8 cellular contexts compared by ENCODE assay signal in genomic region chr9:136806631-136807201, GRCh38. TPM values are rescaled to one million over a fixed set of nuclear protein-coding genes. Genes with fewer than 3 reads are reported as not detected.
DNase-seq lines count a peak whose midpoint lies in the region; ATAC-seq and TF ChIP-seq lines count a peak whose summit lies in the region.

No MANE protein-coding gene starts in this region.

- H3K36me3 Mint-ChIP-seq in activated T-cell treated with anti-CD3 and anti-CD28 coated beads, Interleukin-2, amount 50 U/mL, for 72 hours (ENCODE audit: insufficient read depth in 2 of 2): peaks cover 3 to 10% of the 10 kb centered on the region in 2 donors
- peaks cover 16% of the 10 kb centered on the region for H3K36me3 Mint-ChIP-seq in MCF 10A (ENCODE audit: insufficient read depth, unreplicated experiment)

- no peak for DNase-seq in activated T-cell treated with anti-CD3 and anti-CD28 coated beads, Interleukin-2, amount 50 U/mL, for 72 hours
- DNase-seq in activated T-cell treated with anti-CD3 and anti-CD28 coated beads, Interleukin-2, amount 50 U/mL, for 1 hour: no peak
- no peak for DNase-seq in MCF 10A (ENCODE audit: unreplicated experiment)
- no peak for DNase-seq in mesenchymal stem cell
- peak; percentile 45 for DNase-seq in ureter (ENCODE audit: low spot score)
- no peak for DNase-seq in activated CD8-positive, alpha-beta memory T cell treated with anti-CD3 and anti-CD28 coated beads, Interleukin-2, amount 50 U/mL, for 4 hours

- peak overlapping the region; percentile 61 for H2AFZ ChIP-seq in mesenchymal stem cell (ENCODE audit: low read depth, low read length)

- peak overlapping the region; percentile 88 to 97 for H3K4me3 Mint-ChIP-seq in activated T-cell treated with anti-CD3 and anti-CD28 coated beads, Interleukin-2, amount 50 U/mL, for 72 hours
- H3K4me3 Mint-ChIP-seq in MCF 10A (ENCODE audit: unreplicated experiment): peak overlapping the region; percentile 76

- BruUV-seq in MCF 10A (replicated peaks; lab: Mats Ljungman, UMichigan): no TSS peak

- H3K4me2 ChIP-seq in mesenchymal stem cell (ENCODE audit: low read length, poor library complexity, severe bottlenecking): peak overlapping the region; percentile 90

- POLR2A ChIA-PET in MCF 10A (lab: Yijun Ruan, JAX): interaction anchor here (0.7 to 5.6 kb wide), 12 partner anchors 8 to 138 kb away, joined by 3 to 33 read pairs (median 4); partner anchors contain the start of genes FBXW5 and TMEM141

- peaks cover 6 to 9% of the 10 kb centered on the region in 2 experiments for H3K27me3 ChIP-seq in mesenchymal stem cell (ENCODE audit: control insufficient read depth in 1 of 2, insufficient read depth in 1 of 2, low read length in 2 of 2)

- H3K4me1 ChIP-seq in mesenchymal stem cell (ENCODE audit: control insufficient read depth, insufficient read depth, low read depth, low read length): peaks cover 18% of the 10 kb centered on the region

- H2AK5ac ChIP-seq in mesenchymal stem cell (ENCODE audit: low read length, severe bottlenecking): no peak overlapping the region

- CTCF ChIA-PET in MCF 10A (lab: Yijun Ruan, JAX): interaction anchor here (0.6 to 2.8 kb wide), 6 partner anchors 13 to 228 kb away, joined by 3 to 11 read pairs (median 4); partner anchors contain the start of gene AJM1

- WGBS in mesenchymal stem cell: 89% methylated on average over 25 of the region's 25 CpGs

- H3K23ac ChIP-seq in mesenchymal stem cell (ENCODE audit: low read length in 2 of 2): no peak overlapping the region

- H2BK5ac ChIP-seq in mesenchymal stem cell (ENCODE audit: low read depth, low read length, poor library complexity, severe bottlenecking): no peak overlapping the region

- H2BK15ac ChIP-seq in mesenchymal stem cell (ENCODE audit: low read depth, poor library complexity, severe bottlenecking): no peak overlapping the region

- H4K91ac ChIP-seq in mesenchymal stem cell (ENCODE audit: low read length): peak overlapping the region; percentile 93

- peak overlapping the region; percentile 90 for H3K9ac ChIP-seq in mesenchymal stem cell (ENCODE audit: low read length)

- ATAC-seq in activated T-cell treated with anti-CD3 and anti-CD28 coated beads, Interleukin-2, amount 50 U/mL, for 72 hours (replicated peaks in 1 of 2): no peak
- ATAC-seq in HG03139 (IDR thresholded peaks at IDR 0.05; ENCODE audit: unreplicated experiment): no peak
- no peak for ATAC-seq in HG03045 (IDR thresholded peaks at IDR 0.05; ENCODE audit: unreplicated experiment)

- no peaks in the 10 kb centered on the region for H3K9me3 ChIP-seq in mesenchymal stem cell (ENCODE audit: control insufficient read depth, low read length)

- no peak overlapping the region for H3K27ac ChIP-seq in mesenchymal stem cell (ENCODE audit: low read length, poor library complexity, severe bottlenecking)

- peak overlapping the region; percentile 57 for H4K8ac ChIP-seq in mesenchymal stem cell (ENCODE audit: low read length)

- no peak overlapping the region for H2BK12ac ChIP-seq in mesenchymal stem cell (ENCODE audit: low read length in 2 of 2)

- H3K4me1 Mint-ChIP-seq in activated T-cell treated with anti-CD3 and anti-CD28 coated beads, Interleukin-2, amount 50 U/mL, for 72 hours (ENCODE audit: low read depth): peaks cover 35% of the 10 kb centered on the region
- H3K4me1 Mint-ChIP-seq in MCF 10A (ENCODE audit: insufficient read depth, unreplicated experiment): no peaks in the 10 kb centered on the region

- H3K36me3 ChIP-seq in mesenchymal stem cell (ENCODE audit: control insufficient read depth in 1 of 2, insufficient read depth in 2 of 2, low read depth in 1 of 2, low read length in 2 of 2): peaks cover 5 to 30% of the 10 kb centered on the region in 2 experiments

- H3K14ac ChIP-seq in mesenchymal stem cell (ENCODE audit: low read length in 2 of 2): no peak overlapping the region

- TF ChIP-seq CTCF in MCF 10A (IDR thresholded peaks at IDR 0.05; ENCODE audit: unreplicated experiment): no peak

- intact Hi-C loops in MCF 10A (cut with micrococcal nuclease): no loop called here

- H2BK120ac ChIP-seq in mesenchymal stem cell (ENCODE audit: low read depth, low read length): no peak overlapping the region

- H3K27ac Mint-ChIP-seq in activated T-cell treated with anti-CD3 and anti-CD28 coated beads, Interleukin-2, amount 50 U/mL, for 72 hours: peak overlapping the region; percentile 54
- no peak overlapping the region for H3K27ac Mint-ChIP-seq in MCF 10A (ENCODE audit: low read depth, unreplicated experiment)

- H3K18ac ChIP-seq in mesenchymal stem cell (ENCODE audit: low read depth in 1 of 2, low read length in 2 of 2): peak overlapping the region in 1 of 2 experiments; percentile 93

- peaks cover 10% of the 10 kb centered on the region for H3K79me1 ChIP-seq in mesenchymal stem cell (replicated peaks; ENCODE audit: low read length, poor library complexity, severe bottlenecking)

- peak overlapping the region in 1 of 2 experiments; percentile 97 for H3K4ac ChIP-seq in mesenchymal stem cell (ENCODE audit: low read depth in 1 of 2, low read length in 2 of 2)

- peaks cover 6% of the 10 kb centered on the region for H3K27me3 Mint-ChIP-seq in activated T-cell treated with anti-CD3 and anti-CD28 coated beads, Interleukin-2, amount 50 U/mL, for 72 hours (ENCODE audit: low read depth)
- no peaks in the 10 kb centered on the region for H3K27me3 Mint-ChIP-seq in MCF 10A (ENCODE audit: insufficient read depth, unreplicated experiment)

- peak overlapping the region in 1 of 2 experiments; percentile 87 for H3K4me3 ChIP-seq in mesenchymal stem cell (ENCODE audit: insufficient read depth in 1 of 2, low read depth in 1 of 2, low read length in 2 of 2)

- no peaks in the 10 kb centered on the region for H3K9me3 Mint-ChIP-seq in activated T-cell treated with anti-CD3 and anti-CD28 coated beads, Interleukin-2, amount 50 U/mL, for 72 hours
- H3K9me3 Mint-ChIP-seq in MCF 10A (ENCODE audit: unreplicated experiment): no peaks in the 10 kb centered on the region

RNA-seq across cellular contexts. Expression of gene RABL6, which starts 1.0 kb away (rescaled TPM):
- 10 to 100 TPM; 65.7 to 66.8 TPM for total RNA-seq in activated T-cell treated with anti-CD3 and anti-CD28 coated beads, Interleukin-2, amount 50 U/mL, for 72 hours
- total RNA-seq in MCF 10A (2022) (77.8 and 84.2 TPM in 2 replicates), ureter (60.2 TPM)
- 74.0 TPM for polyA plus RNA-seq in mesenchymal stem cell (2013, experiment 1 of 2)
- polyA plus RNA-seq in mesenchymal stem cell (2013, experiment 2 of 2): 70.6 TPM

RNA-seq across cellular contexts. Expression of gene CCDC183, which starts 10.6 kb away (rescaled TPM):
- total RNA-seq in activated T-cell treated with anti-CD3 and anti-CD28 coated beads, Interleukin-2, amount 50 U/mL, for 72 hours: under 1 TPM; 0.46 to 0.72 TPM
- total RNA-seq in MCF 10A (2022) (0.26 and 1.3 TPM in 2 replicates), ureter (0.18 TPM)
- 3.2 TPM for polyA plus RNA-seq in mesenchymal stem cell (2013, experiment 1 of 2)
- polyA plus RNA-seq in mesenchymal stem cell (2013, experiment 2 of 2): 2.7 TPM

RNA-seq across cellular contexts. Expression of gene TMEM141, which starts 15.6 kb away (rescaled TPM):
- 10 to 100 TPM; 18.7 to 20.9 TPM for total RNA-seq in activated T-cell treated with anti-CD3 and anti-CD28 coated beads, Interleukin-2, amount 50 U/mL, for 72 hours
- total RNA-seq in MCF 10A (2022): 56.0 and 70.4 TPM in 2 replicates
- polyA plus RNA-seq in mesenchymal stem cell (2013, experiment 1 of 2): 58.1 TPM
- 53.8 TPM for polyA plus RNA-seq in mesenchymal stem cell (2013, experiment 2 of 2)
- 80.8 TPM for total RNA-seq in ureter

RNA-seq across cellular contexts. Expression of gene AJM1, which starts 35.6 kb away (rescaled TPM):
- total RNA-seq in activated T-cell treated with anti-CD3 and anti-CD28 coated beads, Interleukin-2, amount 50 U/mL, for 72 hours: 1 to 10 TPM; 5.3 to 5.7 TPM
- total RNA-seq in MCF 10A (2022) (5.6 and 5.7 TPM in 2 replicates), ureter (4.8 TPM)
- 2.3 TPM for polyA plus RNA-seq in mesenchymal stem cell (2013, experiment 1 of 2)
- polyA plus RNA-seq in mesenchymal stem cell (2013, experiment 2 of 2): 2.4 TPM

RNA-seq across cellular contexts. Expression of gene LCN15, which starts 42.4 kb away (rescaled TPM):
- total RNA-seq in activated T-cell treated with anti-CD3 and anti-CD28 coated beads, Interleukin-2, amount 50 U/mL, for 72 hours: not detected
- not detected in 2 replicates for total RNA-seq in MCF 10A (2022)
- polyA plus RNA-seq in mesenchymal stem cell (2013, experiment 1 of 2): not detected
- not detected for polyA plus RNA-seq in mesenchymal stem cell (2013, experiment 2 of 2)
- not detected for total RNA-seq in ureter
